ENCODE assay signal across 24 cellular contexts in the genomic region with DNA sequence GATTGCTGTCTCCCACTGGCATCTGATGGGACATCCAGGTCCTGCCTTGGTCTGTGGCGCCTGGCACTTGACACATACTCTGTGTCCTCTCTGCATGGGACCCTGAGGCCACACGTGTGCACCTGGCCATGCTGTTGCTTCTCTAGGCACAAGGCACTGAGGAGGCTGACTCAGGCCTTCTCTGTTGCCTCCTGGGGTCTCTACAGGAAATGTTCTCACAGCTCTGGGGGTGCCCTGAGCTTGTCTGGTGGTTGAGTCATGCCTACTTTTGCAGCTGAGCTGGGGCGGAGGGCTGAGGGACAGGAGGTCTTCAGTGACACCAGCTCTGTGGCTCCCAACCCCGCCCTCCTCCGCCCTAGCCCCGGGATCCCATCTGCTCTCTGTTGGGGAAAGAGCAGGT.
"Had no signal": no experiment of that assay in that cellular context is flagged by ENCODE, and none has a peak within 500 bp of the region (broad histone marks: within the 10 kb centered on the region; RNA-seq: fewer than 3 reads in every experiment).

No MANE protein-coding gene starts in this region.

- H3K36me3 ChIP-seq: cardiac muscle cell, left ventricle myocardium inferior, prostate gland, uterus had no signal

- H3K79me2 ChIP-seq: hepatocyte had no signal

- H3K27me3 ChIP-seq: cardiac muscle cell, hepatocyte, testis, uterus had no signal

- ATAC-seq: activated T-cell treated with anti-CD3 and anti-CD28 coated beads, Interleukin-2, amount 50 U/mL, for 4 hours; natural killer cell; stimulated activated naive B cell treated with anti-CD40 and anti-IgM and Interleukin-4, amounts not matched to agents 10 μg/mL and 1 μg/mL and 100 μg/mL, for 72 hours had no signal

- H3K4me2 ChIP-seq: hepatocyte had no signal

- H2AFZ ChIP-seq: hepatocyte had no signal

- H3K27ac ChIP-seq: cardiac muscle cell, hepatocyte, left ventricle myocardium inferior, prostate gland, testis, uterus had no signal

- H3K4me1 ChIP-seq: left ventricle myocardium inferior, prostate gland, testis, uterus had no signal

- H3K4me3 ChIP-seq: cardiac muscle cell, hepatocyte, left ventricle myocardium inferior, prostate gland, testis, uterus had no signal

- DNase-seq: activated CD4-positive, alpha-beta T cell treated with anti-CD3 and anti-CD28 coated beads for 4 hours; activated CD4-positive, alpha-beta T cell treated with anti-CD3 and anti-CD28 coated beads, Interleukin-2, amount 50 U/mL, for 48 hours; activated CD4-positive, CD25-positive, alpha-beta regulatory T cell; activated CD8-positive, alpha-beta memory T cell treated with anti-CD3 and anti-CD28 coated beads, Interleukin-2, amount 50 U/mL, for 48 hours; activated naive CD4-positive, alpha-beta T cell treated with anti-CD3 and anti-CD28 coated beads for 36 hours; activated naive CD8-positive, alpha-beta T cell treated with anti-CD3 and anti-CD28 coated beads, Interleukin-2, amount 10 ng/mL, durations not matched to agents 7 days and 5 days; activated T-cell treated with anti-CD3 and anti-CD28 coated beads, Interleukin-2, amount 50 U/mL, for 4 hours; amniotic stem cell; effector CD4-positive, alpha-beta T cell; foreskin fibroblast; immature natural killer cell; left ventricle myocardium inferior; midbrain; natural killer cell; stimulated activated CD4-positive, alpha-beta T cell treated with anti-CD3 and anti-CD28 coated beads, Interleukin-2, amount 100 ng/mL, for 48 hours; stimulated activated CD8-positive, alpha-beta memory T cell treated with anti-CD3 and anti-CD28 coated beads, Interleukin-4, amount 100 ng/mL, for 48 hours; stimulated activated naive B cell treated with anti-CD40 and anti-IgM and Interleukin-4, amounts not matched to agents 10 μg/mL and 1 μg/mL and 100 μg/mL, for 72 hours; testis; trophoblast cell; uterus had no signal

- H3K9me3 ChIP-seq: left ventricle myocardium inferior, prostate gland, testis, uterus had no signal

- FAIRE-seq: endometrium had no signal
